21 cellular contexts compared by ENCODE assay signal in the genomic region with DNA sequence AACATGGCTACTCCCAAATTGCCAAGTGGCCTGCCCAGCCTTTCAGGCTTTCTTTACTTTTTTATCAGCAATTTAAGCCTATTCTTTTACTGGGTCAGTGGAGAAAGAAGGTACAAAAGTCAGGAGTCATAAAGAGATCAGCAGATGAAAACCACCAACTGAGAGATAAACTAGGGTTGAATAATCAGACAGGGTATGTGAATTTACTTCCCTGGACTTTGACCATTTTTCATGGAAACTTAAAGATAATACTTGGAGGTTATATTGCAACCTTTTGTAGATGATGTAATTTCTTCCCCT. TPM values are rescaled to one million over a fixed set of nuclear protein-coding genes. Genes with fewer than 3 reads are reported as not detected.
DNase-seq lines count a peak whose midpoint lies in the region; ATAC-seq, FAIRE-seq and TF ChIP-seq lines count a peak whose summit lies in the region.
"Had no signal": no experiment of that assay in that cellular context is flagged by ENCODE, and none has a peak within 500 bp of the region (broad histone marks: within the 10 kb centered on the region; RNA-seq: fewer than 3 reads in every experiment).

No MANE protein-coding gene starts in this region.

- no peak overlapping the region for H3K4me3 Mint-ChIP-seq in CD8-positive, alpha-beta T cell

- no peak for ATAC-seq in CD8-positive, alpha-beta T cell
- no peak for ATAC-seq in heart left ventricle
- ATAC-seq: GM12878, PC-3 had no signal

- DNase-seq in D721Med (ENCODE audit: insufficient read length, low spot score) (no peak), LoVo (ENCODE audit: low spot score) (peak; percentile 50), kidney (no peak), COR-L47 (lab: John Stamatoyannopoulos, UW) (no peak), heart left ventricle (no peak)
- no peak for DNase-seq in CD8-positive, alpha-beta T cell
- DNase-seq: DMS 273 treated with DMSO at 0.1 percent for 48 hours, DMS79 treated with DMSO at 0.1 percent for 48 hours, GOT3, HCEC 1CT, NCI-H1694, NCI-H2081, NCI-H526, PC-3, RPMI8226, SHP77 had no signal

- no peaks in the 10 kb centered on the region for H3K36me3 Mint-ChIP-seq in CD8-positive, alpha-beta T cell

- H3K27ac Mint-ChIP-seq in CD8-positive, alpha-beta T cell, result no peak overlapping the region

- H3K9me3 ChIP-seq in mucosa of rectum (ENCODE audit: control insufficient read depth in 2 of 2, low read length in 2 of 2) (no peaks in the 10 kb centered on the region), kidney (ENCODE audit: control insufficient read depth in 1 of 2, low read length in 2 of 2) (no peaks in the 10 kb centered on the region), heart left ventricle (no peaks in the 10 kb centered on the region)
- no peaks in the 10 kb centered on the region for H3K9me3 ChIP-seq in CD8-positive, alpha-beta T cell (ENCODE audit: low read length)

- H3K4me1 ChIP-seq in mucosa of rectum (ENCODE audit: control insufficient read depth in 2 of 2, insufficient read depth in 2 of 2, low read length in 2 of 2), result peaks cover 5 to 18% of the 10 kb centered on the region in 2 donors
- no peaks in the 10 kb centered on the region for H3K4me1 ChIP-seq in CD8-positive, alpha-beta T cell (ENCODE audit: insufficient read depth, low read length)
- no peaks in the 10 kb centered on the region for H3K4me1 ChIP-seq in kidney (ENCODE audit: control insufficient read depth in 1 of 2, insufficient read depth in 1 of 2, low read depth in 1 of 2, low read length in 2 of 2)
- no peaks in the 10 kb centered on the region for H3K4me1 ChIP-seq in heart left ventricle

- CTCF ChIA-PET in CD8-positive, alpha-beta T cell (lab: Charles Lee), result no interaction called here

- POLR2A ChIA-PET in CD8-positive, alpha-beta T cell (lab: Charles Lee), result no interaction called here

- TF ChIP-seq POLR2A in heart left ventricle (IDR thresholded peaks at IDR 0.05), result no peak

- H3K4me3 ChIP-seq in mucosa of rectum (ENCODE audit: low read length in 2 of 2) (no peak overlapping the region), kidney (ENCODE audit: low read length in 2 of 2) (no peak overlapping the region), heart left ventricle (no peak overlapping the region)
- H3K4me3 ChIP-seq in CD8-positive, alpha-beta T cell (ENCODE audit: low read depth, low read length), result no peak overlapping the region
- H3K4me3 ChIP-seq: GM12878 had no signal

- intact Hi-C loops in CD8-positive, alpha-beta T cell (cut with DNase I, micrococcal nuclease), result loop anchor here in 1 of 2 experiments (10.0 kb wide), 2 partner anchors 1056 to 1226 kb away; partner anchors contain the start of genes HERC5 and PPM1K
- intact Hi-C loops in kidney (cut with DNase I) (no loop called here), heart left ventricle (cut with DNase I) (loop anchor here in 1 of 10 donors (10.0 kb wide), 1 partner anchor 304 kb away; no protein-coding TSS in a partner anchor)

- TF ChIP-seq CTCF in D721Med (IDR thresholded peaks at IDR 0.05; ENCODE audit: insufficient read depth, missing control alignments) (no peak), kidney (IDR thresholded peaks at IDR 0.05; ENCODE audit: borderline replicate concordance, extremely low read depth, insufficient read depth) (no peak), heart left ventricle (IDR thresholded peaks at IDR 0.05) (no peak)
- no peak for TF ChIP-seq CTCF in CD8-positive, alpha-beta T cell (IDR thresholded peaks at IDR 0.05)

- FAIRE-seq in D721Med (lab: Jason Lieb, UNC), result peak; percentile 61
- peak; percentile 60 for FAIRE-seq in colon (lab: Jason Lieb, UNC)
- no peak for FAIRE-seq in kidney (lab: Jason Lieb, UNC)
- FAIRE-seq: A204.1, GM12878 had no signal

- no peaks in the 10 kb centered on the region for H3K36me3 ChIP-seq in mucosa of rectum (ENCODE audit: control insufficient read depth in 2 of 2, insufficient read depth in 2 of 2, low read length in 2 of 2)
- no peaks in the 10 kb centered on the region for H3K36me3 ChIP-seq in CD8-positive, alpha-beta T cell (ENCODE audit: insufficient read depth, low read length)
- H3K36me3 ChIP-seq in kidney (ENCODE audit: control insufficient read depth in 1 of 2, insufficient read depth in 2 of 2, low read length in 2 of 2), result no peaks in the 10 kb centered on the region
- no peaks in the 10 kb centered on the region for H3K36me3 ChIP-seq in heart left ventricle

- peaks cover 2% of the 10 kb centered on the region for H3K27me3 Mint-ChIP-seq in CD8-positive, alpha-beta T cell (ENCODE audit: low read depth)

- no peak overlapping the region for H3K9ac ChIP-seq in mucosa of rectum (ENCODE audit: low read depth in 1 of 2, low read length in 2 of 2)
- no peak overlapping the region for H3K9ac ChIP-seq in kidney (ENCODE audit: low read length in 2 of 2)

- H3K4me1 Mint-ChIP-seq in CD8-positive, alpha-beta T cell (ENCODE audit: low read depth), result no peaks in the 10 kb centered on the region

- H3K27ac ChIP-seq in mucosa of rectum (ENCODE audit: low read depth in 2 of 2, low read length in 2 of 2) (peak overlapping the region; percentile 71 to 81), kidney (ENCODE audit: low read depth in 2 of 2, low read length in 2 of 2) (no peak overlapping the region), heart left ventricle (no peak overlapping the region)
- no peak overlapping the region for H3K27ac ChIP-seq in CD8-positive, alpha-beta T cell (ENCODE audit: low read depth, low read length)
- H3K27ac ChIP-seq: C4-2B had no signal

- no peaks in the 10 kb centered on the region for H3K27me3 ChIP-seq in mucosa of rectum (ENCODE audit: control insufficient read depth in 2 of 2, insufficient read depth in 2 of 2, low read length in 2 of 2)
- no peaks in the 10 kb centered on the region for H3K27me3 ChIP-seq in CD8-positive, alpha-beta T cell (ENCODE audit: insufficient read depth, low read length)
- H3K27me3 ChIP-seq in heart left ventricle, result no peaks in the 10 kb centered on the region

- H3K9me3 Mint-ChIP-seq in CD8-positive, alpha-beta T cell, result no peaks in the 10 kb centered on the region

RNA-seq across cellular contexts. Expression of gene KLHL8, which starts 8.1 kb away (rescaled TPM):
- total RNA-seq in CD8-positive, alpha-beta T cell, result 1 to 10 TPM; 8.2 to 8.7 TPM
- total RNA-seq in kidney (14.6 TPM), heart left ventricle (10 to 100 TPM in 6 of 9 donors, 1 to 10 TPM in 3; 5.6 to 14.7 (median 10.6) TPM)
- polyA plus RNA-seq in kidney (ENCODE audit: insufficient read depth, low read depth, low replicate concordance) (5.9 TPM), heart left ventricle (1 to 10 TPM; 2.9 to 4.6 TPM)

Comparison
In these comparisons a context has a peak if more than half of its experiments do, and no peak if none do; other contexts are left out.
1. H3K27ac ChIP-seq: peak in mucosa of rectum (2 of 2); none in CD8-positive, alpha-beta T cell (single experiment), kidney (0 of 2) and heart left ventricle (0 of 12).